In the genomic region with DNA sequence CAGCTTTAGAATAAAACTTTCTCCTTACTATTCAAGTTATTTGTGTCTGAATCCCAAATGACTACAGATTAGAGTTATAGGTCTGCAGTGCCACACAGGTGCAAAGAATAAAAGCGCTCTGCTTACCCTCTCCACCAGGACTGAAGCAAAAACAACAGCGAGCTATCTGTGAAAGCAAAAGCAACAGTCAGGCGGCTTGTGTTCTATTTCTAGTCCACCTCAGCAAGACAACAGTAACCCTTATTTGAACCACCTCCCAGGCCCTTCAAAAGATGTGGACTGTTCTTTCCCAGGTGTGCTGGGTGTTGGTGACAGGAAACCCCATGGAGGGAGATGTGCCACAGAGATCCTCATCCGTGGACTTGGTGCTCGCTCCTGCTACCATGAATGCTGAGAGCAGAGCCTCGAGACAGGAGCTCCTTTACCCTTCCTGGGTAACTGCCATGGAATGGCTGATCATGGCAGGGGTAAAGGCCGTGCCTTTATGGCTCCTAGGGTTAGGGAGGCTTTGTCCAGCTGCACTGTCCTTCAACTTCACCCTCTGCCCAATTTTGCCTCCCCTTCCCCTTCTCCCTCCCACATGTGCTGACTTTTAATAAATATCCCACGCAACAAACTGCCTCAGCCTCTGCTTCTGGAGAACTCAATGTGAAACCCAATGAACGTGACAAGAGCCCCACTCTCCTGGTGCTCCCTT, we compare ENCODE assay signal across 19 cellular contexts.
DNase-seq lines count a peak whose midpoint lies in the region; ATAC-seq and TF ChIP-seq lines count a peak whose summit lies in the region.
"Had no signal": no experiment of that assay in that cellular context is flagged by ENCODE, and none has a peak within 500 bp of the region (broad histone marks: within the 10 kb centered on the region; RNA-seq: fewer than 3 reads in every experiment).

No MANE protein-coding gene starts in this region.

- H3K36me3 Mint-ChIP-seq in activated CD4-positive, alpha-beta T cell treated with anti-CD3 and anti-CD28 coated beads, Interleukin-2, amount 10 ng/mL, durations not matched to agents 7 days and 5 days (ENCODE audit: low read depth) = peaks cover 90% of the 10 kb centered on the region
- peaks cover 50% of the 10 kb centered on the region for H3K36me3 Mint-ChIP-seq in activated naive CD8-positive, alpha-beta T cell treated with anti-CD3 and anti-CD28 coated beads for 36 hours
- peaks cover 61% of the 10 kb centered on the region for H3K36me3 Mint-ChIP-seq in nephron (ENCODE audit: low read depth)

- peak overlapping the region; percentile 19 for H3K27ac ChIP-seq in KOPT-K1 (ENCODE audit: low read depth, low read length, poor library complexity, severe bottlenecking)
- H3K27ac ChIP-seq: A549, uterus had no signal

- POLR2A ChIA-PET in activated CD4-positive, alpha-beta T cell treated with anti-CD3 and anti-CD28 coated beads, Interleukin-2, amount 10 ng/mL, durations not matched to agents 7 days and 5 days (lab: Charles Lee) = no interaction called here

- CTCF ChIA-PET in activated CD4-positive, alpha-beta T cell treated with anti-CD3 and anti-CD28 coated beads, Interleukin-2, amount 10 ng/mL, durations not matched to agents 7 days and 5 days (lab: Charles Lee) = interaction anchor here (1.0 to 1.3 kb wide), 3 partner anchors 11 to 24 kb away, joined by 3 to 4 read pairs (median 3); no protein-coding TSS in a partner anchor

- no peaks in the 10 kb centered on the region for H3K27me3 Mint-ChIP-seq in activated CD4-positive, alpha-beta T cell treated with anti-CD3 and anti-CD28 coated beads, Interleukin-2, amount 10 ng/mL, durations not matched to agents 7 days and 5 days
- no peaks in the 10 kb centered on the region for H3K27me3 Mint-ChIP-seq in activated naive CD8-positive, alpha-beta T cell treated with anti-CD3 and anti-CD28 coated beads for 36 hours
- H3K27me3 Mint-ChIP-seq in nephron (ENCODE audit: low read depth) = no peaks in the 10 kb centered on the region
- H3K27me3 Mint-ChIP-seq: naive B cell; stimulated activated naive CD8-positive, alpha-beta T cell treated with anti-CD3 and anti-CD28 coated beads, Interleukin-15, amount 100 ng/mL, for 72 hours had no signal

- H3K4me3 Mint-ChIP-seq in activated CD4-positive, alpha-beta T cell treated with anti-CD3 and anti-CD28 coated beads, Interleukin-2, amount 10 ng/mL, durations not matched to agents 7 days and 5 days = no peak overlapping the region
- no peak overlapping the region for H3K4me3 Mint-ChIP-seq in activated naive CD8-positive, alpha-beta T cell treated with anti-CD3 and anti-CD28 coated beads for 36 hours
- H3K4me3 Mint-ChIP-seq in nephron = no peak overlapping the region
- H3K4me3 Mint-ChIP-seq: naive B cell; stimulated activated naive CD8-positive, alpha-beta T cell treated with anti-CD3 and anti-CD28 coated beads, Interleukin-15, amount 100 ng/mL, for 72 hours had no signal

- H3K4me1 Mint-ChIP-seq in activated CD4-positive, alpha-beta T cell treated with anti-CD3 and anti-CD28 coated beads, Interleukin-2, amount 10 ng/mL, durations not matched to agents 7 days and 5 days = peaks cover 54% of the 10 kb centered on the region
- peaks cover 52% of the 10 kb centered on the region for H3K4me1 Mint-ChIP-seq in activated naive CD8-positive, alpha-beta T cell treated with anti-CD3 and anti-CD28 coated beads for 36 hours
- H3K4me1 Mint-ChIP-seq in nephron = peaks cover 19% of the 10 kb centered on the region

- no peaks in the 10 kb centered on the region for H3K9me3 ChIP-seq in KOPT-K1 (ENCODE audit: insufficient read depth, low read length, poor library complexity, severe bottlenecking)
- H3K9me3 ChIP-seq: A549, uterus had no signal

- no peak for ATAC-seq in GM18873 (IDR thresholded peaks at IDR 0.05; ENCODE audit: low FRiP score, unreplicated experiment)
- ATAC-seq: A549; stimulated activated naive CD8-positive, alpha-beta T cell treated with anti-CD3 and anti-CD28 coated beads, Interleukin-15, amount 100 ng/mL, for 72 hours had no signal

- no peak for TF ChIP-seq CTCF in nephron (IDR thresholded peaks at IDR 0.05; ENCODE audit: unreplicated experiment in 3 of 3)

- H3K9me3 Mint-ChIP-seq in activated CD4-positive, alpha-beta T cell treated with anti-CD3 and anti-CD28 coated beads, Interleukin-2, amount 10 ng/mL, durations not matched to agents 7 days and 5 days = no peaks in the 10 kb centered on the region
- H3K9me3 Mint-ChIP-seq in activated naive CD8-positive, alpha-beta T cell treated with anti-CD3 and anti-CD28 coated beads for 36 hours = no peaks in the 10 kb centered on the region
- H3K9me3 Mint-ChIP-seq in nephron = no peaks in the 10 kb centered on the region
- H3K9me3 Mint-ChIP-seq: activated T-helper 2 cell treated with anti-CD3 and anti-CD28 coated beads, Interferon-gamma antibody, Interleukin-2, Interleukin-4, amounts not matched to agents 10 μg/mL and 5 μg/mL and 100 μg/mL, durations not matched to agents 14 hours and 24 hours and 36 hours; naive B cell; stimulated activated naive CD8-positive, alpha-beta T cell treated with anti-CD3 and anti-CD28 coated beads, Interleukin-15, amount 100 ng/mL, for 72 hours had no signal

- peak; percentile 5 for DNase-seq in activated CD4-positive, alpha-beta T cell treated with anti-CD3 and anti-CD28 coated beads, Interleukin-2, amount 10 ng/mL, durations not matched to agents 7 days and 5 days
- DNase-seq in activated CD4-positive, alpha-beta T cell treated with anti-CD3 and anti-CD28 coated beads for 48 hours = no peak
- no peak for DNase-seq in activated naive CD8-positive, alpha-beta T cell treated with anti-CD3 and anti-CD28 coated beads for 36 hours
- DNase-seq in NCI-H82 (lab: John Stamatoyannopoulos, UW) (no peak), Kasumi-1 (lab: John Stamatoyannopoulos, UW) (no peak)
- DNase-seq: activated CD4-positive, alpha-beta T cell treated with anti-CD3 and anti-CD28 coated beads for 1 hour; cortex of kidney; naive B cell; NCI-H1436; NCI-H345; SHP77; stimulated activated CD4-positive, alpha-beta T cell treated with anti-CD3 and anti-CD28 coated beads, Interleukin-15, amount 100 ng/mL, for 24 hours; stimulated activated naive CD8-positive, alpha-beta T cell treated with anti-CD3 and anti-CD28 coated beads, Interleukin-15, amount 100 ng/mL, for 72 hours; uterus had no signal

- peaks cover 100% of the 10 kb centered on the region for H3K36me3 ChIP-seq in KOPT-K1 (ENCODE audit: insufficient read depth, low read length)
- H3K36me3 ChIP-seq: uterus had no signal

- H3K27ac Mint-ChIP-seq in activated CD4-positive, alpha-beta T cell treated with anti-CD3 and anti-CD28 coated beads, Interleukin-2, amount 10 ng/mL, durations not matched to agents 7 days and 5 days = peak overlapping the region; percentile 70
- H3K27ac Mint-ChIP-seq in activated naive CD8-positive, alpha-beta T cell treated with anti-CD3 and anti-CD28 coated beads for 36 hours = peak overlapping the region; percentile 48
- H3K27ac Mint-ChIP-seq in nephron = peak overlapping the region in 2 of 3 experiments; percentile 17 to 47
- H3K27ac Mint-ChIP-seq: activated T-helper 2 cell treated with anti-CD3 and anti-CD28 coated beads, Interferon-gamma antibody, Interleukin-2, Interleukin-4, amounts not matched to agents 10 μg/mL and 5 μg/mL and 100 μg/mL, durations not matched to agents 14 hours and 24 hours and 36 hours had no signal
